Comparison of ENCODE assay signal across 8 cellular contexts in the genomic region with DNA sequence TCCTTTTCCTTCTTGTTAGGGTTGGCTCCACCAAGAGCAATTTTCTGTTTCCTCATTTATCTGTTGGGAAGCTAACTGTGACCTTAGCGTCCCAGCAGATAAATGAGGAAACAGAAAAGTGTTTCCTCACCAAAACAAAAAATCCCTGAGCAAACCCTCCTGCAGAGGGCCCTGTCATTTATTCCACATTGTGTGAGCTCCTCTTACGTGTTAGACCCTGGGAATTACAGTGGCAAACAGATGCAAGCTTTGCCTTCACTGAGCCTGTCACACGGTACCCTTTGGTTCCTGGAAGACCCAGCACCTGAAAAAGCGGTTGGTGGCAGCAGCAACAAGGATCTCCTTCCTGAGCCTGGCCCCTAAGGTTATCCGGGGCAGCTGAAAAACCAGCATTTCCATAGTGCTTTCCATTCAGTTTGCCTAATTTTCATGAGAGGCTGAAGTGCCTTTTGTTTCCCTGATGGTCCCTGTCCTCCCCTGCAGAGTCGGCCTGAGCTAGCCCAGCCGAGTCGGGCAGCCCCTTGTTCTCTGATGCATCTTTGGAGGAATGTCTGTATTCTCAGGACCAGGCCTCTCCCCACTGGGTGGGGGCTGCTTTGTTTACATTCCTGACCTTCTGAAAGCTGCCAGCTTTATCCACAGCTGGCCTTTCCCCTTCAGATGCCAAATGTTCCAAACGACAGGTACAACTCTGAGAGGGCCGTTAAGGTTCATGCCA. TPM values are rescaled to one million over a fixed set of nuclear protein-coding genes. Genes with fewer than 3 reads are reported as not detected.
A peak's percentile ranks its signal among the peaks of the same experiment; 100 is the strongest.
DNase-seq lines count a peak whose midpoint lies in the region; ATAC-seq and TF ChIP-seq lines count a peak whose summit lies in the region.

No MANE protein-coding gene starts in this region.

- H3K4me3 Mint-ChIP-seq in GM23338 (peak overlapping the region; percentile 57), endothelial cell (ENCODE audit: unreplicated experiment) (no peak overlapping the region)

- H3F3A ChIP-seq in GM23338 (replicated peaks; ENCODE audit: low read depth): 0 out of 2 replicates have a peak, but pooled peaks cover 12% of the 10 kb centered on the region

- no peaks in the 10 kb centered on the region for H3K27me3 ChIP-seq in GM23338 (ENCODE audit: insufficient read depth)

- peak overlapping the region; percentile 85 for H3K27ac ChIP-seq in GM23338 (ENCODE audit: low read depth)

- peak; percentile 93 for DNase-seq in GM23338 (ENCODE audit: low spot score)
- DNase-seq in NOMO-1 treated with dmso at 0.1 percent for 144 hours (lab: John Stamatoyannopoulos, UW; ENCODE audit: unreplicated experiment): peak; percentile 13
- DNase-seq in endothelial cell (ENCODE audit: low spot score): no peak
- DNase-seq in omental fat pad (ENCODE audit: low spot score): no peak
- no peak for DNase-seq in activated CD8-positive, alpha-beta memory T cell treated with anti-CD3 and anti-CD28 coated beads, Interleukin-2, amount 50 U/mL, for 4 hours
- DNase-seq in activated CD4-positive, alpha-beta T cell treated with anti-CD3 and anti-CD28 coated beads, Interleukin-2, amount 50 U/mL, for 4 hours: no peak

- H3K27ac Mint-ChIP-seq in GM23338 (peak overlapping the region; percentile 66; the same call in 1 of the 2 replicates), endothelial cell (ENCODE audit: unreplicated experiment) (peak overlapping the region; percentile 66)

- H2AFZ ChIP-seq in GM23338: no peak overlapping the region

- no peaks in the 10 kb centered on the region for H3K9me2 ChIP-seq in GM23338 (ENCODE audit: insufficient read depth)

- peak overlapping the region; percentile 32; the same call in 1 of the 2 replicates for H3K4me3 ChIP-seq in GM23338

- TF ChIP-seq CTCF in GM23338 (conservative IDR thresholded peaks at IDR 0.05; ENCODE audit: low read depth in 2 of 2) (peak in 1 of 2 experiments; percentile 18; a peak in 1 of 4 replicates), endothelial cell (IDR thresholded peaks at IDR 0.05; ENCODE audit: unreplicated experiment) (no peak), omental fat pad (IDR thresholded peaks at IDR 0.05) (no peak)

- H3K4me2 ChIP-seq in GM23338: peak overlapping the region; percentile 52

- 0 out of 2 replicates have a peak, but pooled peaks cover 3% of the 10 kb centered on the region for H4K20me1 ChIP-seq in GM23338 (replicated peaks; ENCODE audit: insufficient read depth)

- H3K9me3 Mint-ChIP-seq in GM23338 (no peaks in the 10 kb centered on the region), endothelial cell (ENCODE audit: unreplicated experiment) (no peaks in the 10 kb centered on the region)

- H3K4me1 ChIP-seq in GM23338 (ENCODE audit: insufficient read depth): peaks cover 39% of the 10 kb centered on the region

- H3K36me3 Mint-ChIP-seq in GM23338 (ENCODE audit: low read depth) (no peaks in the 10 kb centered on the region), endothelial cell (ENCODE audit: low read depth, unreplicated experiment) (peaks cover 7% of the 10 kb centered on the region)

- H3K79me2 ChIP-seq in GM23338 (replicated peaks; ENCODE audit: insufficient read depth): no peaks in the 10 kb centered on the region

- peaks cover 9% of the 10 kb centered on the region for H3K27me3 Mint-ChIP-seq in GM23338 (ENCODE audit: insufficient read depth, low read depth, poor library complexity)
- H3K27me3 Mint-ChIP-seq in endothelial cell (ENCODE audit: unreplicated experiment): no peaks in the 10 kb centered on the region

- H3K4me1 Mint-ChIP-seq in GM23338 (peaks cover 76% of the 10 kb centered on the region), endothelial cell (ENCODE audit: unreplicated experiment) (peaks cover 26% of the 10 kb centered on the region)

- H3K36me3 ChIP-seq in GM23338 (ENCODE audit: insufficient read depth): no peaks in the 10 kb centered on the region

- ATAC-seq in GM23338 (peak; percentile 94), omental fat pad (ENCODE audit: low FRiP score) (peak; percentile 48), HG02798 (IDR thresholded peaks at IDR 0.05; ENCODE audit: poor library complexity, unreplicated experiment) (no peak), GM19023 (IDR thresholded peaks at IDR 0.05; ENCODE audit: unreplicated experiment) (no peak)

TF ChIP-seq in GM23338, 12 proteins besides CTCF, POLR2A, EP300 and RAD21 (continues in another document):
- TF ChIP-seq, protein P1, sequence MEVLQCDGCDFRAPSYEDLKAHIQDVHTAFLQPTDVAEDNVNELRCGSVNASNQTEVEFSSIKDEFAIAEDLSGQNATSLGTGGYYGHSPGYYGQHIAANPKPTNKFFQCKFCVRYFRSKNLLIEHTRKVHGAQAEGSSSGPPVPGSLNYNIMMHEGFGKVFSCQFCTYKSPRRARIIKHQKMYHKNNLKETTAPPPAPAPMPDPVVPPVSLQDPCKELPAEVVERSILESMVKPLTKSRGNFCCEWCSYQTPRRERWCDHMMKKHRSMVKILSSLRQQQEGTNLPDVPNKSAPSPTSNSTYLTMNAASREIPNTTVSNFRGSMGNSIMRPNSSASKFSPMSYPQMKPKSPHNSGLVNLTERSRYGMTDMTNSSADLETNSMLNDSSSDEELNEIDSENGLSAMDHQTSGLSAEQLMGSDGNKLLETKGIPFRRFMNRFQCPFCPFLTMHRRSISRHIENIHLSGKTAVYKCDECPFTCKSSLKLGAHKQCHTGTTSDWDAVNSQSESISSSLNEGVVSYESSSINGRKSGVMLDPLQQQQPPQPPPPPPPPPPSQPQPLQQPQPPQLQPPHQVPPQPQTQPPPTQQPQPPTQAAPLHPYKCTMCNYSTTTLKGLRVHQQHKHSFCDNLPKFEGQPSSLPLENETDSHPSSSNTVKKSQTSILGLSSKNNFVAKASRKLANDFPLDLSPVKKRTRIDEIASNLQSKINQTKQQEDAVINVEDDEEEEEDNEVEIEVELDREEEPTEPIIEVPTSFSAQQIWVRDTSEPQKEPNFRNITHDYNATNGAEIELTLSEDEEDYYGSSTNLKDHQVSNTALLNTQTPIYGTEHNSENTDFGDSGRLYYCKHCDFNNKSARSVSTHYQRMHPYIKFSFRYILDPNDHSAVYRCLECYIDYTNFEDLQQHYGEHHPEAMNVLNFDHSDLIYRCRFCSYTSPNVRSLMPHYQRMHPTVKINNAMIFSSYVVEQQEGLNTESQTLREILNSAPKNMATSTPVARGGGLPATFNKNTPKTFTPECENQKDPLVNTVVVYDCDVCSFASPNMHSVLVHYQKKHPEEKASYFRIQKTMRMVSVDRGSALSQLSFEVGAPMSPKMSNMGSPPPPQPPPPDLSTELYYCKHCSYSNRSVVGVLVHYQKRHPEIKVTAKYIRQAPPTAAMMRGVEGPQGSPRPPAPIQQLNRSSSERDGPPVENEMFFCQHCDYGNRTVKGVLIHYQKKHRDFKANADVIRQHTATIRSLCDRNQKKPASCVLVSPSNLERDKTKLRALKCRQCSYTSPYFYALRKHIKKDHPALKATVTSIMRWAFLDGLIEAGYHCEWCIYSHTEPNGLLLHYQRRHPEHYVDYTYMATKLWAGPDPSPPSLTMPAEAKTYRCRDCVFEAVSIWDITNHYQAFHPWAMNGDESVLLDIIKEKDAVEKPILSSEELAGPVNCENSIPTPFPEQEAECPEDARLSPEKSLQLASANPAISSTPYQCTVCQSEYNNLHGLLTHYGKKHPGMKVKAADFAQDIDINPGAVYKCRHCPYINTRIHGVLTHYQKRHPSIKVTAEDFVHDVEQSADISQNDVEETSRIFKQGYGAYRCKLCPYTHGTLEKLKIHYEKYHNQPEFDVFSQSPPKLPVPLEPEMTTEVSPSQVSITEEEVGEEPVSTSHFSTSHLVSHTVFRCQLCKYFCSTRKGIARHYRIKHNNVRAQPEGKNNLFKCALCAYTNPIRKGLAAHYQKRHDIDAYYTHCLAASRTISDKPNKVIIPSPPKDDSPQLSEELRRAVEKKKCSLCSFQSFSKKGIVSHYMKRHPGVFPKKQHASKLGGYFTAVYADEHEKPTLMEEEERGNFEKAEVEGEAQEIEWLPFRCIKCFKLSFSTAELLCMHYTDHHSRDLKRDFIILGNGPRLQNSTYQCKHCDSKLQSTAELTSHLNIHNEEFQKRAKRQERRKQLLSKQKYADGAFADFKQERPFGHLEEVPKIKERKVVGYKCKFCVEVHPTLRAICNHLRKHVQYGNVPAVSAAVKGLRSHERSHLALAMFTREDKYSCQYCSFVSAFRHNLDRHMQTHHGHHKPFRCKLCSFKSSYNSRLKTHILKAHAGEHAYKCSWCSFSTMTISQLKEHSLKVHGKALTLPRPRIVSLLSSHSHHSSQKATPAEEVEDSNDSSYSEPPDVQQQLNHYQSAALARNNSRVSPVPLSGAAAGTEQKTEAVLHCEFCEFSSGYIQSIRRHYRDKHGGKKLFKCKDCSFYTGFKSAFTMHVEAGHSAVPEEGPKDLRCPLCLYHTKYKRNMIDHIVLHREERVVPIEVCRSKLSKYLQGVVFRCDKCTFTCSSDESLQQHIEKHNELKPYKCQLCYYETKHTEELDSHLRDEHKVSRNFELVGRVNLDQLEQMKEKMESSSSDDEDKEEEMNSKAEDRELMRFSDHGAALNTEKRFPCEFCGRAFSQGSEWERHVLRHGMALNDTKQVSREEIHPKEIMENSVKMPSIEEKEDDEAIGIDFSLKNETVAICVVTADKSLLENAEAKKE (CRISPR knock-in tag; IDR thresholded peaks at IDR 0.05): peak; percentile 75

RNA-seq across cellular contexts. Expression of a gene that starts 34.7 kb away (rescaled TPM):
- 4.1 and 4.6 TPM in 2 replicates for total RNA-seq in GM23338 (2014; rRNA removed; shearing (Covaris generic))
- 2.1 and 5.2 TPM in 2 replicates for polyA plus RNA-seq in GM23338 (2016; fragmentation: Nextera tagmentation; extraction: Ambion mirVana)
- 16.7 TPM for total RNA-seq in endothelial cell (ENCODE audit: unreplicated experiment)
- total RNA-seq in omental fat pad: 10 to 100 TPM; 34.3 to 53.6 (median 40.7) TPM

Comparison
In these comparisons a context has a peak if more than half of its experiments do, and no peak if none do; other contexts are left out.
1. ATAC-seq: peak in GM23338 (single experiment) and omental fat pad (single experiment); none in HG02798 (single experiment) and GM19023 (single experiment).
2. DNase-seq: peak in GM23338 (single experiment) and NOMO-1 treated with dmso at 0.1 percent for 144 hours (single experiment); none in endothelial cell (single experiment), omental fat pad (single experiment), activated CD8-positive, alpha-beta memory T cell treated with anti-CD3 and anti-CD28 coated beads, Interleukin-2, amount 50 U/mL, for 4 hours (single experiment) and activated CD4-positive, alpha-beta T cell treated with anti-CD3 and anti-CD28 coated beads, Interleukin-2, amount 50 U/mL, for 4 hours (0 of 2).